Comparison of ENCODE assay signal across 8 cellular contexts in the genomic region with DNA sequence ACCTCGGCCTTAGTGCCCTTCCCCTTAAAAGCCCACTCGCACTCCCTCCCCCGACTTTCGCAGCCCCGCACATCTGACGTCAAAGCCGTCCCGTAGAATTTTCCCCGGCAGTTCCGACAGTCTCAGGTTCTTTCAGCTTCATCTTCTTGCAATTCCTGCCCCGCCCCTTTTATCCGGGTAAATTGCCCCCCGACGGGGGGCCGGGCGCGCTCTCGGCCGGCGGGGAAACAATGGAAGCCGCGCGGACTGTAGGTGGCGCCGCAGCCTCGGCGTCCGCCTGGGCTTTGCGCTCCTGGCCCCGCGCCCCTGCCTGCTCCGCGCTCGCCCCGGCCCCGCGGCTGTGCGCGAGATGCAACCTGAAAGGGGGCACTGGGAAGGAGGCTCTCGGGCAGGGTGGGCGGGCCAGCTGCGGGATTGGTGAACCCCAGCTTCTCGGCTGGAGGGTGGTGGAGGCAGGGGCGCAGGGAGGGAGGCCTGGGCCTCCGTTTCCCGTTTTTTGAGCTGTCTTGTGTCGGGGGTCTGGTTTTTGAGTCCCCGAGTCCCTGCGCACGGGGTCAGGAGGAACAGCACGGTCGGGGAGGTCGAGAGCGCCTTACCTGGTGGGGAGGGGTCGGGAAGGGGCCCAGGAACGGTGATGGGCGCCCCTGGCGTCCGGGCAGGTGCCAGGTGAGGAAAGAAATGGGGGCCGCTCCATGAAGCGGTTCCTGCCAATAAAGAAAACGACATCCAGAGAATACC. TPM values are rescaled to one million over a fixed set of nuclear protein-coding genes. Genes with fewer than 3 reads are reported as not detected.
DNase-seq lines count a peak whose midpoint lies in the region; ATAC-seq and TF ChIP-seq lines count a peak whose summit lies in the region.

No MANE protein-coding gene starts in this region.

- ATAC-seq in right lobe of liver (peak in 1 of 4 donors; percentile 8), HG02588 (IDR thresholded peaks at IDR 0.05; ENCODE audit: unreplicated experiment) (no peak), GM21515 (IDR thresholded peaks at IDR 0.05; ENCODE audit: unreplicated experiment) (no peak)

- peak; percentile 83 for TF ChIP-seq CTCF in LNCAP (IDR thresholded peaks at IDR 0.05)
- peak; percentile 60 for TF ChIP-seq CTCF in astrocyte of the spinal cord (IDR thresholded peaks at IDR 0.05; ENCODE audit: low read depth, low read length)
- peak; percentile 26 to 52 (median 42) for TF ChIP-seq CTCF in right lobe of liver (IDR thresholded peaks at IDR 0.05)
- TF ChIP-seq CTCF in uterus (IDR thresholded peaks at IDR 0.05): peak in 1 of 4 experiments; percentile 27

- H3K9me3 ChIP-seq in right lobe of liver (no peaks in the 10 kb centered on the region), uterus (no peaks in the 10 kb centered on the region)

- H3K27me3 ChIP-seq in right lobe of liver (peaks cover 9 to 33% of the 10 kb centered on the region in 2 donors), uterus (peaks cover 0 to 39% of the 10 kb centered on the region in 2 donors)

- intact Hi-C loops in right lobe of liver (cut with DNase I) (no loop called here), uterus (cut with DNase I; ENCODE audit: low total_unique reads) (no loop called here)

- peaks cover 0 to 11% (median 5%) of the 10 kb centered on the region in 4 donors for H3K4me1 ChIP-seq in right lobe of liver
- H3K4me1 ChIP-seq in uterus: peaks cover 0 to 17% of the 10 kb centered on the region in 2 donors

- no peak overlapping the region for H3K4me3 ChIP-seq in astrocyte of the spinal cord (ENCODE audit: low read depth, low read length)
- H3K4me3 ChIP-seq in right lobe of liver: no peak overlapping the region
- H3K4me3 ChIP-seq in uterus: no peak overlapping the region

- TF ChIP-seq POLR2A in right lobe of liver (IDR thresholded peaks at IDR 0.05) (no peak), uterus (IDR thresholded peaks at IDR 0.05) (no peak)

- H3K36me3 ChIP-seq in right lobe of liver (no peaks in the 10 kb centered on the region), uterus (no peaks in the 10 kb centered on the region)

- H3K27ac ChIP-seq in right lobe of liver (no peak overlapping the region), uterus (no peak overlapping the region)

- DNase-seq in D341Med (ENCODE audit: low spot score): peak; percentile 88
- peak; percentile 2 for DNase-seq in astrocyte of the spinal cord (ENCODE audit: low read depth, low spot score)
- no peak for DNase-seq in right lobe of liver
- DNase-seq in uterus: no peak
- DNase-seq in NCI-H446 (lab: John Stamatoyannopoulos, UW): no peak

- in situ Hi-C loops in astrocyte of the spinal cord (cut with HindIII; ENCODE audit: low sequenced_read_pairs): no loop called here

- WGBS in right lobe of liver (ENCODE audit: insufficient coverage, low coverage, low lambda C conversion rate, missing lambda C conversion rate): 8% methylated on average over 54 of the region's 62 CpGs

RNA-seq across cellular contexts. Expression of gene FGF19, which starts 0.9 kb away (rescaled TPM):
- total RNA-seq in right lobe of liver (under 1 TPM in 1 of 6 experiments, not detected in 5; 0.18 TPM), uterus (under 1 TPM in 1 of 4 donors, not detected in 3; 0.97 TPM)

RNA-seq across cellular contexts. Expression of gene LTO1, which starts 29.5 kb away (rescaled TPM):
- total RNA-seq in right lobe of liver (1 to 10 TPM; 4.1 to 7.9 (median 5.6) TPM), uterus (10 to 100 TPM in 2 of 4 donors, 1 to 10 TPM in 2; 4.1 to 30.7 (median 17.4) TPM)

Comparison
In these comparisons a context has a peak if more than half of its experiments do, and no peak if none do; other contexts are left out.
1. DNase-seq: peak in D341Med (single experiment) and astrocyte of the spinal cord (single experiment); none in right lobe of liver (0 of 3), uterus (0 of 2) and NCI-H446 (0 of 2).